In the genomic region with DNA sequence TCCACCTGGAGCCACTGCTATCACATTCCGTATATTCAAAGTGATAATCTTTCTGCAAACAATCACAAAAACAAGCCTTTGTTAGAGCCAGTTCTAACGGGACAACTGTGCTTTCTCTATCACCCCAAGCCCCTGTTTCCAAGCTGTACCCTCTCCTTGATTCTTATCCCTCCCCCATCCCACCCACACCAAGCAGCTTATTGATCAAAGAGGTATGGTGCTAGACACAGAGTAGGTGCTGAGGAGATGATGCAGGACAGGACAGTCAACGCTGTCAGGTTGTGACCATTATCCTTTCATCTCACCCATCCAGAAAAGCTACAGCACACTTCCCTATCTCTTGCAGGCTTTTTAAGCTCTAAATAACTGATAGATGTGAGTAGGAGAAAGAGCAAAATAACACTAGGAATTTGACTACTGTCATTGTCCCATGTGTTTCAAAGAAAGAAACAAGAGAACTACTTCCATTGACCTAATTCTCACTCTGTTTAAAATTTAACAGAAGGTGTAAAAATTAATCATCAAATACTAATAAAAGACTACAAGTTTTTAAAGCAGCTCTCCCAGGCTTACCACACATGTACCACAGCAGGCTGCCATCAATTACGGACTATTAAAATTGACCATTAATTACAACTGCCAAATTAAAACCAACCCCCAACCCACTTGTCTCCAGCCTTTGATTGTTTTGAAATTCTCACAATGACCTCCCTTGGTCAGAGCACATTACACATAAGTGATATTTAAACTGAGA, we compare ENCODE assay signal across 1 cellular context.
TF ChIP-seq lines count a peak whose summit lies in the region.

No MANE protein-coding gene starts in this region.

TF ChIP-seq in WTC11, 78 proteins besides CTCF, POLR2A, EP300 and RAD21 (continued from another document):
- TF ChIP-seq ZNF281 (CRISPR knock-in tag; IDR thresholded peaks at IDR 0.05): no peak
- no peak for TF ChIP-seq ZNF396 (CRISPR knock-in tag; IDR thresholded peaks at IDR 0.05; ENCODE audit: borderline replicate concordance)
- TF ChIP-seq GABPB1 (CRISPR knock-in tag; IDR thresholded peaks at IDR 0.05): no peak
- no peak for TF ChIP-seq NFYB (CRISPR knock-in tag; conservative IDR thresholded peaks at IDR 0.05; ENCODE audit: low read depth)
- TF ChIP-seq ZNF416 (CRISPR knock-in tag; IDR thresholded peaks at IDR 0.05): no peak
- TF ChIP-seq, protein P1, sequence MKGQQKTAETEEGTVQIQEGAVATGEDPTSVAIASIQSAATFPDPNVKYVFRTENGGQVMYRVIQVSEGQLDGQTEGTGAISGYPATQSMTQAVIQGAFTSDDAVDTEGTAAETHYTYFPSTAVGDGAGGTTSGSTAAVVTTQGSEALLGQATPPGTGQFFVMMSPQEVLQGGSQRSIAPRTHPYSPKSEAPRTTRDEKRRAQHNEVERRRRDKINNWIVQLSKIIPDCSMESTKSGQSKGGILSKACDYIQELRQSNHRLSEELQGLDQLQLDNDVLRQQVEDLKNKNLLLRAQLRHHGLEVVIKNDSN (CRISPR knock-in tag; IDR thresholded peaks at IDR 0.05): no peak
